ENCODE assay signal across 13 cellular contexts in the genomic region with DNA sequence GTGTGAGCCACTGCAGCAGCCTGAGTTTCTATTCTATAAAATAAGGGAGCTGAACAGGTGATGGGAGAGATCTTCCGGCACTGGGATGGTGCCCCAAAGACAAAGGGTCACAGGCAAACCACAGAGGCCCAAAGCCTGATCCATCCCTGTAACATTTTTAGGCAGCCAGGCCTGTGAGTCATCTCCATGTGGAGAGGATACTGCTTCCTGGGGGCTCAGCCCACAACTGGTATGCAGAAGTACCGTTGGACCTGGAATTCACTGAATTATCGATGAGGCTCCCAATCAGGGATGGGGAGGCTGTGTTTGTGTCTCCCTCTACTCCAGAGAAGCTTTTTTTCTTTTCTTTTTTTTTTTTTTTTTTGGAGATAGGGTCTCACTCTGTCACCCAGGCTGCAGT.
DNase-seq lines count a peak whose midpoint lies in the region; ATAC-seq lines count a peak whose summit lies in the region.
"Had no signal": no experiment of that assay in that cellular context is flagged by ENCODE, and none has a peak within 500 bp of the region (broad histone marks: within the 10 kb centered on the region; RNA-seq: fewer than 3 reads in every experiment).

No MANE protein-coding gene starts in this region.

- DNase-seq in HK-2 (ENCODE audit: unreplicated experiment) (peak; percentile 56), SW480 (ENCODE audit: low spot score) (peak; percentile 90), fibroblast of peridontal ligament (ENCODE audit: extremely low read depth) (peak; percentile 55)
- DNase-seq in T-helper 2 cell treated with Interferon-gamma antibody and Interleukin-4, amounts not matched to agents 5 μg/mL and 100 μg/mL, for 36 hours (ENCODE audit: low spot score) = no peak
- DNase-seq: activated B cell treated with CpG ODN at 0.5 μM for 24 hours; activated naive CD4-positive, alpha-beta T cell; DMS79 treated with DMSO at 0.1 percent for 48 hours; stimulated activated naive CD8-positive, alpha-beta T cell treated with anti-CD3 and anti-CD28 coated beads, Interleukin-15, amount 100 ng/mL, for 72 hours had no signal

- H3K4me3 ChIP-seq in skin epidermis = no peak overlapping the region
- H3K4me3 ChIP-seq: HAP-1 had no signal

- peak overlapping the region in 11 of 21 experiments; percentile 3 to 88 (median 68) for H3K27ac ChIP-seq in skin epidermis

- H3K27ac Mint-ChIP-seq in T-helper 2 cell treated with Interferon-gamma antibody and Interleukin-4, amounts not matched to agents 5 μg/mL and 100 μg/mL, for 36 hours = no peak overlapping the region
- H3K27ac Mint-ChIP-seq: activated B cell treated with CpG ODN at 0.5 μM for 24 hours; stimulated activated naive CD8-positive, alpha-beta T cell treated with anti-CD3 and anti-CD28 coated beads, Interleukin-15, amount 100 ng/mL, for 72 hours had no signal

- ATAC-seq in HG03342 (IDR thresholded peaks at IDR 0.05; ENCODE audit: unreplicated experiment) (no peak), GM19395 (IDR thresholded peaks at IDR 0.05; ENCODE audit: unreplicated experiment) (no peak), HG03354 (IDR thresholded peaks at IDR 0.05; ENCODE audit: poor library complexity, severe bottlenecking, unreplicated experiment) (no peak)
- ATAC-seq: stimulated activated naive CD8-positive, alpha-beta T cell treated with anti-CD3 and anti-CD28 coated beads, Interleukin-15, amount 100 ng/mL, for 72 hours had no signal

- no peaks in the 10 kb centered on the region for H3K27me3 Mint-ChIP-seq in T-helper 2 cell treated with Interferon-gamma antibody and Interleukin-4, amounts not matched to agents 5 μg/mL and 100 μg/mL, for 36 hours (ENCODE audit: low read depth)
- H3K27me3 Mint-ChIP-seq: activated B cell treated with CpG ODN at 0.5 μM for 24 hours; stimulated activated naive CD8-positive, alpha-beta T cell treated with anti-CD3 and anti-CD28 coated beads, Interleukin-15, amount 100 ng/mL, for 72 hours had no signal

- H3K4me3 Mint-ChIP-seq in T-helper 2 cell treated with Interferon-gamma antibody and Interleukin-4, amounts not matched to agents 5 μg/mL and 100 μg/mL, for 36 hours = no peak overlapping the region
- H3K4me3 Mint-ChIP-seq: activated B cell treated with CpG ODN at 0.5 μM for 24 hours; stimulated activated naive CD8-positive, alpha-beta T cell treated with anti-CD3 and anti-CD28 coated beads, Interleukin-15, amount 100 ng/mL, for 72 hours had no signal

- H3K9me3 Mint-ChIP-seq in T-helper 2 cell treated with Interferon-gamma antibody and Interleukin-4, amounts not matched to agents 5 μg/mL and 100 μg/mL, for 36 hours = no peaks in the 10 kb centered on the region
- H3K9me3 Mint-ChIP-seq: activated B cell treated with CpG ODN at 0.5 μM for 24 hours; stimulated activated naive CD8-positive, alpha-beta T cell treated with anti-CD3 and anti-CD28 coated beads, Interleukin-15, amount 100 ng/mL, for 72 hours had no signal

- peaks cover 8% of the 10 kb centered on the region for H3K36me3 Mint-ChIP-seq in T-helper 2 cell treated with Interferon-gamma antibody and Interleukin-4, amounts not matched to agents 5 μg/mL and 100 μg/mL, for 36 hours (ENCODE audit: low read depth)

- peaks cover 10% of the 10 kb centered on the region for H3K4me1 Mint-ChIP-seq in T-helper 2 cell treated with Interferon-gamma antibody and Interleukin-4, amounts not matched to agents 5 μg/mL and 100 μg/mL, for 36 hours (ENCODE audit: low read depth)
